Comparison of ENCODE assay signal across 23 cellular contexts in genomic region chr4:3824521-3825270, GRCh38. TPM values are rescaled to one million over a fixed set of nuclear protein-coding genes. Genes with fewer than 3 reads are reported as not detected.
"Had no signal": no experiment of that assay in that cellular context is flagged by ENCODE, and none has a peak within 500 bp of the region (broad histone marks: within the 10 kb centered on the region; RNA-seq: fewer than 3 reads in every experiment).

No MANE protein-coding gene starts in this region.

- H3K27me3 ChIP-seq: adrenal gland, MG63, Peyer's patch had no signal

- H3K27me3 Mint-ChIP-seq: activated naive CD8-positive, alpha-beta T cell treated with anti-CD3 and anti-CD28 coated beads, Interleukin-2, amount 10 ng/mL, durations not matched to agents 7 days and 5 days had no signal

- H3K4me1 Mint-ChIP-seq: activated naive CD8-positive, alpha-beta T cell treated with anti-CD3 and anti-CD28 coated beads, Interleukin-2, amount 10 ng/mL, durations not matched to agents 7 days and 5 days had no signal

- ATAC-seq: activated CD8-positive, alpha-beta T cell treated with anti-CD3 and anti-CD28 coated beads, Interleukin-2, amount 10 ng/mL, durations not matched to agents 7 days and 5 days had no signal

- H3K4me3 Mint-ChIP-seq: activated CD8-positive, alpha-beta T cell treated with anti-CD3 and anti-CD28 coated beads, Interleukin-2, amount 10 ng/mL, durations not matched to agents 7 days and 5 days; activated naive CD8-positive, alpha-beta T cell treated with anti-CD3 and anti-CD28 coated beads, Interleukin-2, amount 10 ng/mL, durations not matched to agents 7 days and 5 days; T-helper 1 cell treated with Interleukin-12 subunit alpha and Interleukin-12 subunit beta and Interleukin-4 antibody, amounts not matched to agents 30 μg/mL and 1 μg/mL, for 36 hours had no signal

- H3K9me3 ChIP-seq: adrenal gland, MG63, Peyer's patch had no signal

- H3K27ac Mint-ChIP-seq: activated CD8-positive, alpha-beta T cell treated with anti-CD3 and anti-CD28 coated beads, Interleukin-2, amount 10 ng/mL, durations not matched to agents 7 days and 5 days; activated naive CD8-positive, alpha-beta T cell treated with anti-CD3 and anti-CD28 coated beads, Interleukin-2, amount 10 ng/mL, durations not matched to agents 7 days and 5 days; T-helper 1 cell treated with Interleukin-12 subunit alpha and Interleukin-12 subunit beta and Interleukin-4 antibody, amounts not matched to agents 30 μg/mL and 1 μg/mL, for 36 hours had no signal

- H3K9me3 Mint-ChIP-seq: activated naive CD8-positive, alpha-beta T cell treated with anti-CD3 and anti-CD28 coated beads, Interleukin-2, amount 10 ng/mL, durations not matched to agents 7 days and 5 days; T-helper 1 cell treated with Interleukin-12 subunit alpha and Interleukin-12 subunit beta and Interleukin-4 antibody, amounts not matched to agents 30 μg/mL and 1 μg/mL, for 36 hours had no signal

- H3K36me3 ChIP-seq: adrenal gland, MG63, Peyer's patch had no signal

- H3K27ac ChIP-seq: adrenal gland, Peyer's patch, RWPE1 had no signal

- H3K36me3 Mint-ChIP-seq: activated naive CD8-positive, alpha-beta T cell treated with anti-CD3 and anti-CD28 coated beads, Interleukin-2, amount 10 ng/mL, durations not matched to agents 7 days and 5 days had no signal

- H3K4me3 ChIP-seq: adrenal gland, MG63, Peyer's patch had no signal

- DNase-seq: activated CD4-positive, alpha-beta T cell treated with anti-CD3 and anti-CD28 coated beads for 48 hours; activated CD4-positive, alpha-beta T cell treated with anti-CD3 and anti-CD28 coated beads, Interleukin-2, amount 50 U/mL, for 4 hours; activated CD4-positive, CD25-positive, alpha-beta regulatory T cell treated with anti-CD3 and anti-CD28 coated beads, Interleukin-2, amount 50 U/mL, for 72 hours; activated CD8-positive, alpha-beta memory T cell treated with anti-CD3 and anti-CD28 coated beads, Interleukin-2, amount 50 U/mL, for 48 hours; activated CD8-positive, alpha-beta T cell treated with anti-CD3 and anti-CD28 coated beads, Interleukin-2, amount 10 ng/mL, durations not matched to agents 7 days and 5 days; activated naive CD4-positive, alpha-beta T cell treated with anti-CD3 and anti-CD28 coated beads, Interleukin-2, amount 50 U/mL, for 16 hours; activated naive CD8-positive, alpha-beta T cell treated with anti-CD3 and anti-CD28 coated beads, Interleukin-2, amount 10 ng/mL, durations not matched to agents 7 days and 5 days; activated T-cell treated with anti-CD3 and anti-CD28 coated beads, Interleukin-2, amount 50 U/mL, for 1 hour; adrenal gland; MG63; MV-4-11; NCI-H1092 treated with DMSO at 0.1 percent for 48 hours; NCI-H1417 treated with DMSO at 0.1 percent for 48 hours; NCI-H1694; NCI-H2029 treated with DMSO at 0.1 percent for 48 hours; NCI-H510A treated with DMSO at 0.1 percent for 48 hours; NCI-H69; NK-92 treated with Interleukin-12 subunit alpha and Interleukin-12 subunit beta, amount 100 ng/mL, for 24 hours; OCI-M1; Peyer's patch; SHP77 treated with DMSO at 0.1 percent for 48 hours had no signal

RNA-seq across cellular contexts. Expression of gene ADRA2C, which starts 58.5 kb away (rescaled TPM):
- total RNA-seq: activated CD8-positive, alpha-beta T cell treated with anti-CD3 and anti-CD28 coated beads, Interleukin-2, amount 10 ng/mL, durations not matched to agents 7 days and 5 days; activated naive CD8-positive, alpha-beta T cell treated with anti-CD3 and anti-CD28 coated beads, Interleukin-2, amount 10 ng/mL, durations not matched to agents 7 days and 5 days had no signal
